ENCODE assay signal across 22 cellular contexts in the genomic region with DNA sequence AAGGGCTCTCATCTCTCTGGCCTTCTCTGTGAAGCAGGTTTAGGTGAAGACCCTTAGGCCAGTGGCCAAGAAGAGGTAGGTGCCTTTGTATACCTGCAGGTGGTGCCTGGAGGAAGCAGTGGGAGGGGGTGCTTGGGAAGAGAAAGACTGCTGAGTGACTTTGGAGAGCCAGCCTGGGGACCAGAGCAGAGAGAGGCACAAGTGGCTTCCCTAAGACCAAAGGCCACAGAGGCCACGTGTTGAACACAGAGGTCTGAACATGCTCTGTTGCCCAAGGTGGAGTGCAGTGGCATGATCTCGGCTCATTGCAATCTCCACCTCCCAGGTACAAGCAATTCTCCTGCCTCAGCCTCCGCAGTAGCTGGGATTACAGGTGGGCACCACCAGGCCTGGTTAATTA.
"Had no signal": no experiment of that assay in that cellular context is flagged by ENCODE, and none has a peak within 500 bp of the region (broad histone marks: within the 10 kb centered on the region; RNA-seq: fewer than 3 reads in every experiment).

No MANE protein-coding gene starts in this region.

- H3K4me1 Mint-ChIP-seq: nephron progenitor cell; stimulated activated naive B cell treated with anti-CD40 and anti-IgM and Interleukin-4, amounts not matched to agents 10 μg/mL and 1 μg/mL and 100 μg/mL, for 72 hours had no signal

- H3K9me3 ChIP-seq: esophagus squamous epithelium, gastroesophageal sphincter, psoas muscle, spleen had no signal

- H3K27ac Mint-ChIP-seq: naive thymus-derived CD4-positive, alpha-beta T cell; nephron progenitor cell; stimulated activated naive B cell treated with anti-CD40 and anti-IgM and Interleukin-4, amounts not matched to agents 10 μg/mL and 1 μg/mL and 100 μg/mL, for 72 hours had no signal

- H2AFZ ChIP-seq: parathyroid adenoma had no signal

- DNase-seq: effector memory CD4-positive, alpha-beta T cell; esophagus squamous epithelium; foreskin fibroblast; kidney; left cardiac atrium; left ventricle myocardium superior; mesenchymal stem cell; naive thymus-derived CD4-positive, alpha-beta T cell; nephron progenitor cell; psoas muscle; retina; spleen; stimulated activated CD4-positive, alpha-beta T cell treated with anti-CD3 and anti-CD28 coated beads, Interleukin-15, amount 100 ng/mL, for 24 hours; stimulated activated CD4-positive, alpha-beta T cell treated with anti-CD3 and anti-CD28 coated beads, Interleukin-1b, Interleukin-23, amount 100 ng/mL, for 48 hours; stimulated activated CD4-positive, alpha-beta T cell treated with anti-CD3 and anti-CD28 coated beads, Interleukin-4, amount 100 ng/mL, for 24 hours; stimulated activated naive B cell treated with anti-CD40 and anti-IgM and Interleukin-4, amounts not matched to agents 10 μg/mL and 1 μg/mL and 100 μg/mL, for 72 hours; trophoblast cell had no signal

- H3K27me3 ChIP-seq: esophagus squamous epithelium, gastroesophageal sphincter, spleen had no signal

- H3K4me1 ChIP-seq: esophagus squamous epithelium, gastroesophageal sphincter, parathyroid adenoma, psoas muscle, spleen had no signal

- H3K27me3 Mint-ChIP-seq: naive thymus-derived CD4-positive, alpha-beta T cell; stimulated activated naive B cell treated with anti-CD40 and anti-IgM and Interleukin-4, amounts not matched to agents 10 μg/mL and 1 μg/mL and 100 μg/mL, for 72 hours had no signal

- H3K79me2 ChIP-seq: parathyroid adenoma had no signal

- H3K27ac ChIP-seq: epithelial cell of prostate, esophagus squamous epithelium, gastroesophageal sphincter, parathyroid adenoma, psoas muscle, spleen had no signal

- ATAC-seq: gastroesophageal sphincter; left cardiac atrium; left ventricle myocardium superior; naive thymus-derived CD4-positive, alpha-beta T cell; psoas muscle; sciatic nerve; stimulated activated naive B cell treated with anti-CD40 and anti-IgM and Interleukin-4, amounts not matched to agents 10 μg/mL and 1 μg/mL and 100 μg/mL, for 72 hours had no signal

- H3K4me3 ChIP-seq: esophagus squamous epithelium, gastroesophageal sphincter, lung, psoas muscle, spleen had no signal

- H3K9me3 Mint-ChIP-seq: stimulated activated naive B cell treated with anti-CD40 and anti-IgM and Interleukin-4, amounts not matched to agents 10 μg/mL and 1 μg/mL and 100 μg/mL, for 72 hours had no signal

- H3K4me3 Mint-ChIP-seq: naive thymus-derived CD4-positive, alpha-beta T cell; nephron progenitor cell; stimulated activated naive B cell treated with anti-CD40 and anti-IgM and Interleukin-4, amounts not matched to agents 10 μg/mL and 1 μg/mL and 100 μg/mL, for 72 hours had no signal
